Comparison of ENCODE assay signal across 8 cellular contexts in the genomic region with DNA sequence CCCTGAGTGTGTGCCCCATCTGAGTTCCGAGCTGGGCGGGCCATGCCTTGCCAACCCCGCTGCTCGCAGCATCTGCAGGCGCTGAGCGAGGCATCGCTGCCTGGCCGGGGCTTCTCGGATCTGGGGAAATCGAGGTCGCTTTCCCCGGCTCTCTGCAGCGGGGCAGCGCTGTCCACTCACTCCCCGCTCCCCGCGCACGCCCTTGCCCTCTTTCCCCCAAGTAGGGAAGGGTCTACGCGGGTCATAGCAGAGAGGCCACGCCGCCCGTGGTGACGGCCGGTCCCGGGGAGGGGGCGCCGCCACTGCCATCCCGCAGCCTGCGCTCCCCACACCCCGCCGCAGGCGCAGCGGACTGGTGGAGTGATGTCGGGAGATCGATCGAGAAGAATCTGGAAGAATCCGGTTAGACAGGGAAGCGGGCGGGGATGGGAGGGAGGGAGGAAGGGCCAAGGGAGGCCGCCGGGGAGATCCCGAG. TPM values are rescaled to one million over a fixed set of nuclear protein-coding genes. Genes with fewer than 3 reads are reported as not detected.
DNase-seq lines count a peak whose midpoint lies in the region; ATAC-seq, FAIRE-seq and TF ChIP-seq lines count a peak whose summit lies in the region.

No MANE protein-coding gene starts in this region.

- TF ChIP-seq POLR2A in A549 (IDR thresholded peaks at IDR 0.05; ENCODE audit: low read length) (no peak), Peyer's patch (IDR thresholded peaks at IDR 0.05) (no peak), H54 (IDR thresholded peaks at IDR 0.05; ENCODE audit: low read depth, low read length) (no peak)

- 49% methylated on average over 41 of the region's 43 CpGs for WGBS in A549 (ENCODE audit: missing lambda C conversion rate)

- POLR2A ChIA-PET in A549 (lab: Yijun Ruan, JAX), result interaction anchor here (0.7 to 2.6 kb wide), 2 partner anchors 8 to 18 kb away, joined by 3 to 19 read pairs; a partner anchor contains a TSS

- TF ChIP-seq CTCF in A549 (IDR thresholded peaks at IDR 0.05), result no peak
- no peak for TF ChIP-seq CTCF in Peyer's patch (IDR thresholded peaks at IDR 0.05)

- no peak for TF ChIP-seq EP300 in A549 (IDR thresholded peaks at IDR 0.05)

- H3K27ac ChIP-seq in A549, result peak overlapping the region; percentile 97 to 99
- H3K27ac ChIP-seq in Peyer's patch, result peak overlapping the region; percentile 60 to 91 (median 83)

- CTCF ChIA-PET in A549 (lab: Yijun Ruan, JAX), result interaction anchor here (1.4 to 7.3 kb wide), 2 partner anchors 10 to 54 kb away, joined by 6 to 57 read pairs; no protein-coding TSS in a partner anchor

- H3K4me1 ChIP-seq in A549 (peaks cover 18% of the 10 kb centered on the region), Peyer's patch (peaks cover 4 to 18% (median 8%) of the 10 kb centered on the region in 4 donors)

- H3K36me3 ChIP-seq in Peyer's patch, result peaks cover 0 to 18% (median 0%) of the 10 kb centered on the region in 3 donors

- no peaks in the 10 kb centered on the region for H3K9me3 ChIP-seq in A549
- no peaks in the 10 kb centered on the region for H3K9me3 ChIP-seq in Peyer's patch

- no peak for TF ChIP-seq RAD21 in A549 (conservative IDR thresholded peaks at IDR 0.05 in 1 of 2, IDR thresholded peaks at IDR 0.05 in 1 of 2)

- no peaks in the 10 kb centered on the region for H3K27me3 ChIP-seq in Peyer's patch

- H3K4me2 ChIP-seq in A549, result peak overlapping the region; percentile 96

- H3K4me3 ChIP-seq in A549 (peak overlapping the region; percentile 76), Peyer's patch (peak overlapping the region; percentile 69 to 97 (median 82))

- FAIRE-seq in A549 (lab: Jason Lieb, UNC) (no peak), H54 (lab: Jason Lieb, UNC) (no peak)

- peak in 1 of 2 experiments; percentile 40; a peak in 3 of 6 replicates for ATAC-seq in A549
- peak; percentile 1 for ATAC-seq in GM21423 (IDR thresholded peaks at IDR 0.05; ENCODE audit: unreplicated experiment)

- DNase-seq in A549 (ENCODE audit: low read depth in 1 of 2, low spot score in 1 of 2), result no peak
- DNase-seq in Peyer's patch, result peak in 2 of 3 donors; percentile 28 to 55
- peak; percentile 39 for DNase-seq in cerebellum (ENCODE audit: low spot score)
- peak; percentile 33 for DNase-seq in kidney glomerular epithelial cell (lab: John Stamatoyannopoulos, UW)
- peak in 2 of 3 donors; percentile 8 to 11 for DNase-seq in stimulated activated CD4-positive, alpha-beta T cell treated with anti-CD3 and anti-CD28 coated beads, Interleukin-12 subunit alpha, Interleukin-12 subunit beta, amount 100 ng/mL, for 48 hours (ENCODE audit: low read depth in 2 of 3, low spot score in 1 of 3)
- DNase-seq in GF-D8 (lab: John Stamatoyannopoulos, UW), result no peak
- DNase-seq in H54 (ENCODE audit: insufficient read length, low spot score), result no peak

TF ChIP-seq in A549, 52 proteins besides CTCF, POLR2A, EP300 and RAD21:
- TF ChIP-seq NR3C1 (IDR thresholded peaks at IDR 0.05) (no peak), FOSB (CRISPR knock-in tag; IDR thresholded peaks at IDR 0.05) (no peak), FOSL2 (IDR thresholded peaks at IDR 0.05) (no peak), FOSL2 (CRISPR knock-in tag; IDR thresholded peaks at IDR 0.05) (no peak), ZC3H11A (IDR thresholded peaks at IDR 0.05) (no peak)

RNA-seq across cellular contexts. Expression of a gene that starts 0.5 kb away (rescaled TPM):
- polyA plus RNA-seq in A549 (2011; rRNA removed) (108 and 125 TPM in 2 replicates), A549 (2017; fragmentation: RNase III; extraction: RNeasy Plus Mini Kit Qiagen cat#74134 plus additional on column Dnase treatment) (123 to 140 TPM (median 137 TPM) in 3 replicates)
- 109 TPM in 2 replicates for polyA plus RNA-seq in A549 (2012; cell fraction: cytosol; rRNA removed)
- polyA plus RNA-seq in A549 (2012; cell fraction: nucleus; rRNA removed), result 116 and 128 TPM in 2 replicates
- polyA minus RNA-seq in A549 (2011; rRNA and poly(A)+ RNA removed), result 95.0 and 120 TPM in 2 replicates
- total RNA-seq in Peyer's patch (10 to 100 TPM; 27.7 to 42.4 (median 33.7) TPM), cerebellum (39.7 TPM)

RNA-seq across cellular contexts. Expression of a gene that starts 18.2 kb away (rescaled TPM):
- polyA plus RNA-seq in A549 (2011; rRNA removed), result 23.7 and 28.4 TPM in 2 replicates
- polyA plus RNA-seq in A549 (2012; cell fraction: cytosol; rRNA removed), result 29.5 and 30.4 TPM in 2 replicates
- polyA plus RNA-seq in A549 (2012; cell fraction: nucleus; rRNA removed), result 77.0 and 80.9 TPM in 2 replicates
- 17.5 to 23.2 TPM (median 20.5 TPM) in 3 replicates for polyA plus RNA-seq in A549 (2017; fragmentation: RNase III; extraction: RNeasy Plus Mini Kit Qiagen cat#74134 plus additional on column Dnase treatment)
- 46.0 and 60.4 TPM in 2 replicates for polyA minus RNA-seq in A549 (2011; rRNA and poly(A)+ RNA removed)
- total RNA-seq in Peyer's patch, result 100 to 1,000 TPM in 2 of 4 donors, 10 to 100 TPM in 2; 50.8 to 119 (median 102) TPM
- total RNA-seq in cerebellum, result 20.5 TPM

RNA-seq across cellular contexts. Expression of a gene that starts 40.5 kb away (rescaled TPM):
- polyA plus RNA-seq in A549 (2011; rRNA removed), result not detected in 2 replicates
- polyA plus RNA-seq in A549 (2012; cell fraction: cytosol; rRNA removed), result not detected in 2 replicates
- not detected in 2 replicates for polyA plus RNA-seq in A549 (2012; cell fraction: nucleus; rRNA removed)
- not detected in 3 replicates for polyA plus RNA-seq in A549 (2017; fragmentation: RNase III; extraction: RNeasy Plus Mini Kit Qiagen cat#74134 plus additional on column Dnase treatment)
- not detected in 2 replicates for polyA minus RNA-seq in A549 (2011; rRNA and poly(A)+ RNA removed)
- not detected for total RNA-seq in Peyer's patch
- total RNA-seq in cerebellum, result 1.7 TPM

Comparison
In these comparisons a context has a peak if more than half of its experiments do, and no peak if none do; other contexts are left out.
1. DNase-seq: peak in Peyer's patch (2 of 3), cerebellum (single experiment), kidney glomerular epithelial cell (single experiment) and stimulated activated CD4-positive, alpha-beta T cell treated with anti-CD3 and anti-CD28 coated beads, Interleukin-12 subunit alpha, Interleukin-12 subunit beta, amount 100 ng/mL, for 48 hours (2 of 3); none in A549 (0 of 2), GF-D8 (single experiment) and H54 (single experiment).